In the genomic region with DNA sequence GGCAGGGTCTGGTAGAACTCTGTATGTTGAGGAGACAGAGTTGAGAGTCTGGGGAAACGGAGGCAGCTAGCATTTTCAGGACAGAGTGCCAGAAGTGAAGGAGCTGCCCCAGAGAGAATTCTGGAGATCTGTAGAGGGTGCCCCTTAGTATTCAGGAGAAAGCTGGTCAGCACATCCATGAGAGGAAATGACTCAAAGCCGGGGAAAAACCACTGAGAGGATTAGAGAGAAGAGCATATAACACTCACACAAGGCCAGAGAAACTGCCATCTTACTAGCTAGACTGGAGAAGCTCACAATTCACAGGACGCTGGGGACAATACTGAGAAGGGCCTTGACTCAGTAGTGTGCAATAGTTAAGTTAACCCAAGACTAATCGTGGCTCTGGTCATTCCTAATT, we compare ENCODE assay signal across 24 cellular contexts.
DNase-seq lines count a peak whose midpoint lies in the region; ATAC-seq and TF ChIP-seq lines count a peak whose summit lies in the region.
"Had no signal": no experiment of that assay in that cellular context is flagged by ENCODE, and none has a peak within 500 bp of the region (broad histone marks: within the 10 kb centered on the region; RNA-seq: fewer than 3 reads in every experiment).

No MANE protein-coding gene starts in this region.

- in situ Hi-C loops in ACHN (cut with HindIII; ENCODE audit: low pct_ligation_motif_present, low pct_unique_long_range_greater_than_20kb, low sequenced_read_pairs) = no loop called here

- no peak overlapping the region for H3K4me3 ChIP-seq in RWPE2 (ENCODE audit: severe bottlenecking)
- no peak overlapping the region for H3K4me3 ChIP-seq in left ventricle myocardium inferior
- H3K4me3 ChIP-seq: BLaER1 treated with 17β-estradiol and CSF1 and Interleukin-3, amounts not matched to agents 10 nM and 100 nM; sigmoid colon; upper lobe of left lung had no signal

- DNase-seq in ACHN (peak; percentile 4), HK-2 (ENCODE audit: unreplicated experiment) (peak; percentile 4), RWPE2 (ENCODE audit: low spot score) (no peak), iPS-NIHi7 (ENCODE audit: extremely low spot score) (peak; percentile 23), left ventricle myocardium inferior (no peak), DMS 273 (lab: John Stamatoyannopoulos, UW; ENCODE audit: unreplicated experiment) (no peak), DMS53 treated with DMSO at 0.1 percent for 48 hours (lab: John Stamatoyannopoulos, UW; ENCODE audit: unreplicated experiment) (no peak), NCI-H2029 (lab: John Stamatoyannopoulos, UW) (no peak)
- DNase-seq: activated CD4-positive, CD25-positive, alpha-beta regulatory T cell treated with anti-CD3 and anti-CD28 coated beads, Interleukin-2, amount 50 U/mL, for 72 hours; activated CD8-positive, alpha-beta T cell treated with anti-CD3 and anti-CD28 coated beads for 36 hours; GF-D8; head of caudate nucleus; Karpas-422; left ventricle myocardium superior; NCI-H1417; NCI-H2107; NCI-H524; nephron progenitor cell; NK-92 treated with Interleukin-12 subunit alpha and Interleukin-12 subunit beta, amount 100 ng/mL, for 24 hours; sigmoid colon; stimulated activated CD8-positive, alpha-beta memory T cell treated with anti-CD3 and anti-CD28 coated beads, Interleukin-4, amount 100 ng/mL, for 48 hours; T1000; upper lobe of left lung had no signal

- H3K27me3 ChIP-seq in RWPE2 (ENCODE audit: insufficient read depth, poor library complexity, severe bottlenecking) = no peaks in the 10 kb centered on the region
- no peaks in the 10 kb centered on the region for H3K27me3 ChIP-seq in left ventricle myocardium inferior (ENCODE audit: low read depth)
- H3K27me3 ChIP-seq: BLaER1 treated with 17β-estradiol and CSF1 and Interleukin-3, amounts not matched to agents 10 nM and 100 nM; sigmoid colon; upper lobe of left lung had no signal

- no peak overlapping the region for H3K27ac ChIP-seq in RWPE2 (ENCODE audit: poor library complexity, severe bottlenecking)
- H3K27ac ChIP-seq in left ventricle myocardium inferior (replicated peaks) = no peak overlapping the region
- H3K27ac ChIP-seq: BLaER1 treated with 17β-estradiol and CSF1 and Interleukin-3, amounts not matched to agents 10 nM and 100 nM; sigmoid colon; upper lobe of left lung had no signal

- H3K9me3 ChIP-seq in RWPE2 (ENCODE audit: severe bottlenecking) (no peaks in the 10 kb centered on the region), left ventricle myocardium inferior (replicated peaks) (peaks cover 10% of the 10 kb centered on the region)
- H3K9me3 ChIP-seq: sigmoid colon, upper lobe of left lung had no signal

- H3K36me3 ChIP-seq in RWPE2 (ENCODE audit: low read depth) (no peaks in the 10 kb centered on the region), left ventricle myocardium inferior (no peaks in the 10 kb centered on the region)
- H3K36me3 ChIP-seq: BLaER1 treated with 17β-estradiol and CSF1 and Interleukin-3, amounts not matched to agents 10 nM and 100 nM; sigmoid colon; upper lobe of left lung had no signal

- no peaks in the 10 kb centered on the region for H3K4me1 ChIP-seq in RWPE2 (ENCODE audit: insufficient read depth, poor library complexity, severe bottlenecking)
- no peaks in the 10 kb centered on the region for H3K4me1 ChIP-seq in left ventricle myocardium inferior
- H3K4me1 ChIP-seq: sigmoid colon, upper lobe of left lung had no signal

- intact Hi-C loops in left ventricle myocardium inferior (cut with micrococcal nuclease) = no loop called here

- peak; percentile 58; the same call in 2 of the 3 replicates for ATAC-seq in RWPE2 (ENCODE audit: low read depth)
- ATAC-seq: activated CD8-positive, alpha-beta T cell treated with anti-CD3 and anti-CD28 coated beads for 36 hours; left ventricle myocardium superior had no signal

- TF ChIP-seq CTCF in RWPE2 (IDR thresholded peaks at IDR 0.05; ENCODE audit: poor library complexity, severe bottlenecking) (no peak), left ventricle myocardium inferior (IDR thresholded peaks at IDR 0.05; ENCODE audit: borderline replicate concordance) (no peak)

Comparison
In these comparisons a context has a peak if more than half of its experiments do, and no peak if none do; other contexts are left out.
1. DNase-seq: peak in ACHN (single experiment), HK-2 (single experiment) and iPS-NIHi7 (single experiment); none in RWPE2 (single experiment), left ventricle myocardium inferior (single experiment), DMS 273 (single experiment), DMS53 treated with DMSO at 0.1 percent for 48 hours (single experiment) and NCI-H2029 (single experiment).